22 cellular contexts compared by ENCODE assay signal in genomic region chr20:38216736-38217595, GRCh38. TPM values are rescaled to one million over a fixed set of nuclear protein-coding genes. Genes with fewer than 3 reads are reported as not detected.
DNase-seq lines count a peak whose midpoint lies in the region; ATAC-seq and TF ChIP-seq lines count a peak whose summit lies in the region.
"Had no signal": no experiment of that assay in that cellular context is flagged by ENCODE, and none has a peak within 500 bp of the region (broad histone marks: within the 10 kb centered on the region; RNA-seq: fewer than 3 reads in every experiment).

No MANE protein-coding gene starts in this region.

- H3K23ac ChIP-seq in mesenchymal stem cell (ENCODE audit: low read length in 2 of 2), result no peak overlapping the region

- TF ChIP-seq CTCF in mammary epithelial cell (conservative IDR thresholded peaks at IDR 0.05 in 1 of 2, IDR thresholded peaks at IDR 0.05 in 1 of 2; ENCODE audit: extremely low read depth in 1 of 2, insufficient read depth in 1 of 2, low read depth in 1 of 2, low read length in 2 of 2) (no peak), MCF 10A (IDR thresholded peaks at IDR 0.05; ENCODE audit: unreplicated experiment) (no peak), ascending aorta (IDR thresholded peaks at IDR 0.05) (no peak), tibial artery (IDR thresholded peaks at IDR 0.05) (no peak)

- peaks cover 34% of the 10 kb centered on the region for H3K4me1 ChIP-seq in mammary epithelial cell (ENCODE audit: insufficient read depth, low read length)
- H3K4me1 ChIP-seq in ascending aorta, result peaks cover 0 to 8% of the 10 kb centered on the region in 2 donors
- peaks cover 25% of the 10 kb centered on the region for H3K4me1 ChIP-seq in mesenchymal stem cell (ENCODE audit: control insufficient read depth, insufficient read depth, low read depth, low read length)
- H3K4me1 ChIP-seq in tibial artery, result peaks cover 0 to 37% (median 23%) of the 10 kb centered on the region in 4 donors

- H2BK120ac ChIP-seq in mesenchymal stem cell (ENCODE audit: low read depth, low read length), result peak overlapping the region; percentile 94

- H3K36me3 Mint-ChIP-seq in MCF 10A (ENCODE audit: insufficient read depth, unreplicated experiment), result no peaks in the 10 kb centered on the region
- no peaks in the 10 kb centered on the region for H3K36me3 Mint-ChIP-seq in T-cell

- H3K4me3 ChIP-seq in mammary epithelial cell (replicated peaks in 1 of 3; ENCODE audit: insufficient read depth in 1 of 3, low read depth in 2 of 3, low read length in 3 of 3), result peak overlapping the region in 1 of 3 experiments; percentile 13
- H3K4me3 ChIP-seq in ascending aorta, result no peak overlapping the region
- H3K4me3 ChIP-seq in mesenchymal stem cell (ENCODE audit: insufficient read depth in 1 of 2, low read depth in 1 of 2, low read length in 2 of 2), result peak overlapping the region in 1 of 2 experiments; percentile 27
- no peak overlapping the region for H3K4me3 ChIP-seq in tibial artery
- H3K4me3 ChIP-seq: mucosa of descending colon had no signal

- peak overlapping the region; percentile 90 to 93 for H3K18ac ChIP-seq in mesenchymal stem cell (ENCODE audit: low read depth in 1 of 2, low read length in 2 of 2)

- peaks cover 13% of the 10 kb centered on the region for H3K4me1 Mint-ChIP-seq in MCF 10A (ENCODE audit: insufficient read depth, unreplicated experiment)
- peaks cover 0 to 6% (median 5%) of the 10 kb centered on the region in 3 donors for H3K4me1 Mint-ChIP-seq in T-cell
- H3K4me1 Mint-ChIP-seq: central memory CD8-positive, alpha-beta T cell had no signal

- H2BK5ac ChIP-seq in mesenchymal stem cell (ENCODE audit: low read depth, low read length, poor library complexity, severe bottlenecking), result no peak overlapping the region

- H3K4me3 Mint-ChIP-seq in MCF 10A (ENCODE audit: unreplicated experiment) (no peak overlapping the region), T-cell (no peak overlapping the region)
- H3K4me3 Mint-ChIP-seq: central memory CD8-positive, alpha-beta T cell; T-helper 1 cell treated with Interleukin-12 subunit alpha and Interleukin-12 subunit beta and Interleukin-4 antibody, amounts not matched to agents 30 μg/mL and 1 μg/mL, for 36 hours had no signal

- 85% methylated on average over 6 of the region's 24 CpGs for WGBS in mammary epithelial cell (ENCODE audit: low coverage, missing lambda C conversion rate)
- 88% methylated on average over 24 of the region's 24 CpGs for WGBS in mesenchymal stem cell

- H3K9me3 ChIP-seq in mammary epithelial cell (replicated peaks; ENCODE audit: insufficient read depth, low read length) (no peaks in the 10 kb centered on the region), ascending aorta (no peaks in the 10 kb centered on the region), mesenchymal stem cell (ENCODE audit: control insufficient read depth, low read length) (no peaks in the 10 kb centered on the region), tibial artery (no peaks in the 10 kb centered on the region)
- H3K9me3 ChIP-seq: mucosa of descending colon had no signal

- no peaks in the 10 kb centered on the region for H3K79me2 ChIP-seq in mammary epithelial cell (ENCODE audit: insufficient read depth, low read length)

- H3K36me3 ChIP-seq in mammary epithelial cell (ENCODE audit: insufficient read depth, low read length) (no peaks in the 10 kb centered on the region), ascending aorta (peaks cover 0 to 10% of the 10 kb centered on the region in 2 donors), mesenchymal stem cell (ENCODE audit: control insufficient read depth in 1 of 2, insufficient read depth in 2 of 2, low read depth in 1 of 2, low read length in 2 of 2) (no peaks in the 10 kb centered on the region), tibial artery (no peaks in the 10 kb centered on the region)

- peak overlapping the region; percentile 14 for H3K9ac ChIP-seq in mammary epithelial cell (ENCODE audit: insufficient read depth, low read length)
- H3K9ac ChIP-seq in mesenchymal stem cell (ENCODE audit: low read length), result peak overlapping the region; percentile 73

- H3K14ac ChIP-seq in mesenchymal stem cell (ENCODE audit: low read length in 2 of 2), result peak overlapping the region in 1 of 2 experiments; percentile 92

- TSS peak; percentile 84 for BruUV-seq in mammary epithelial cell (replicated peaks; lab: Mats Ljungman, UMichigan)
- BruUV-seq in MCF 10A (replicated peaks; lab: Mats Ljungman, UMichigan), result no TSS peak

- intact Hi-C loops in mammary epithelial cell (cut with micrococcal nuclease), result loop anchor here (1.0 kb wide), 2 partner anchors 16 to 49 kb away; no protein-coding TSS in a partner anchor
- intact Hi-C loops in MCF 10A (cut with micrococcal nuclease), result loop anchor here (1.0 kb wide), 1 partner anchor 144 kb away; no protein-coding TSS in a partner anchor
- intact Hi-C loops in ascending aorta (cut with DNase I), result loop anchor here (2.0 kb wide), 1 partner anchor 44 kb away; no protein-coding TSS in a partner anchor
- intact Hi-C loops in tibial artery (cut with DNase I; ENCODE audit: low total_unique reads), result loop anchor here (5.0 kb wide), 1 partner anchor 45 kb away; no protein-coding TSS in a partner anchor

- dilution Hi-C loops in mammary epithelial cell (cut with HindIII; ENCODE audit: low sequenced_read_pairs), result no loop called here

- peak overlapping the region; percentile 73 for H3K4me2 ChIP-seq in mammary epithelial cell (ENCODE audit: insufficient read depth, low read depth, low read length)
- H3K4me2 ChIP-seq in mesenchymal stem cell (ENCODE audit: low read length, poor library complexity, severe bottlenecking), result no peak overlapping the region

- ATAC-seq in GM21528 (IDR thresholded peaks at IDR 0.05; ENCODE audit: low FRiP score, unreplicated experiment) (no peak), T-cell (replicated peaks in 1 of 4) (no peak)

- peak overlapping the region; percentile 65 for H2BK15ac ChIP-seq in mesenchymal stem cell (ENCODE audit: low read depth, poor library complexity, severe bottlenecking)

- H3K79me1 ChIP-seq in mesenchymal stem cell (replicated peaks; ENCODE audit: low read length, poor library complexity, severe bottlenecking), result no peaks in the 10 kb centered on the region

- H2BK12ac ChIP-seq in mesenchymal stem cell (ENCODE audit: low read length in 2 of 2), result peak overlapping the region; percentile 81 to 98

- no peaks in the 10 kb centered on the region for H3K27me3 Mint-ChIP-seq in MCF 10A (ENCODE audit: insufficient read depth, unreplicated experiment)
- H3K27me3 Mint-ChIP-seq in T-cell, result peaks cover 0 to 5% of the 10 kb centered on the region in 2 donors

- in situ Hi-C loops in mammary epithelial cell (cut with MboI; ENCODE audit: low sequenced_read_pairs in 2 of 2), result loop anchor here (10.0 to 25.0 kb wide), 2 partner anchors 142 to 655 kb away; no protein-coding TSS in a partner anchor

- H3K27me3 ChIP-seq in mammary epithelial cell (ENCODE audit: insufficient read depth, low read length) (no peaks in the 10 kb centered on the region), ascending aorta (no peaks in the 10 kb centered on the region), mesenchymal stem cell (ENCODE audit: control insufficient read depth in 1 of 2, insufficient read depth in 1 of 2, low read length in 2 of 2) (peaks cover 0 to 5% of the 10 kb centered on the region in 2 experiments), tibial artery (no peaks in the 10 kb centered on the region)

- DNase-seq in mammary epithelial cell (no peak), MCF 10A (ENCODE audit: unreplicated experiment) (no peak), ascending aorta (ENCODE audit: low spot score in 2 of 2) (no peak), mesenchymal stem cell (no peak), tibial artery (no peak), T-cell (no peak), NCI-H1048 (lab: John Stamatoyannopoulos, UW) (no peak)
- DNase-seq: C1 segment of cervical spinal cord; DMS153; effector memory CD4-positive, alpha-beta T cell; hippocampal formation; mucosa of descending colon; NCI-H187; NCI-H345; stimulated activated CD4-positive, alpha-beta T cell treated with anti-CD3 and anti-CD28 coated beads, Interleukin-4, amount 100 ng/mL, for 1 hour had no signal

- H3K27ac ChIP-seq in mammary epithelial cell (ENCODE audit: insufficient read depth, low read depth, low read length) (peak overlapping the region; percentile 79), ascending aorta (peak overlapping the region; percentile 54 to 68), mesenchymal stem cell (ENCODE audit: low read length, poor library complexity, severe bottlenecking) (peak overlapping the region; percentile 42), tibial artery (peak overlapping the region; percentile 80 to 82)
- H3K27ac ChIP-seq: 22Rv1 had no signal

- H4K20me1 ChIP-seq in mammary epithelial cell (ENCODE audit: insufficient read depth, low read length), result no peaks in the 10 kb centered on the region

- H4K91ac ChIP-seq in mesenchymal stem cell (ENCODE audit: low read length), result peak overlapping the region; percentile 98

- peak overlapping the region; percentile 73 for H2AK5ac ChIP-seq in mesenchymal stem cell (ENCODE audit: low read length, severe bottlenecking)

- POLR2A ChIA-PET in MCF 10A (lab: Yijun Ruan, JAX) (interaction anchor here (1.1 to 2.9 kb wide), 6 partner anchors 11 to 222 kb away, joined by 3 to 12 read pairs (median 4); no protein-coding TSS in a partner anchor), T-cell (lab: Charles Lee) (no interaction called here)

- H3K4ac ChIP-seq in mesenchymal stem cell (ENCODE audit: low read depth in 1 of 2, low read length in 2 of 2), result peak overlapping the region; percentile 91 to 96

- H3K9me3 Mint-ChIP-seq in MCF 10A (ENCODE audit: unreplicated experiment), result no peaks in the 10 kb centered on the region
- no peaks in the 10 kb centered on the region for H3K9me3 Mint-ChIP-seq in T-cell
- H3K9me3 Mint-ChIP-seq: activated T-helper 2 cell treated with anti-CD3 and anti-CD28 coated beads, Interferon-gamma antibody, Interleukin-2, Interleukin-4, amounts not matched to agents 10 μg/mL and 5 μg/mL and 100 μg/mL, durations not matched to agents 14 hours and 24 hours and 36 hours; central memory CD8-positive, alpha-beta T cell; T-helper 1 cell treated with Interleukin-12 subunit alpha and Interleukin-12 subunit beta and Interleukin-4 antibody, amounts not matched to agents 30 μg/mL and 1 μg/mL, for 36 hours had no signal

- peak overlapping the region; percentile 93 for H4K8ac ChIP-seq in mesenchymal stem cell (ENCODE audit: low read length)

- H2AFZ ChIP-seq in mammary epithelial cell (ENCODE audit: low read depth, low read length) (peak overlapping the region; percentile 59), mesenchymal stem cell (ENCODE audit: low read depth, low read length) (no peak overlapping the region)

- CTCF ChIA-PET in mammary epithelial cell (lab: Charles Lee; ENCODE audit: low non-redundant PET) (interaction anchor here (0.5 to 0.6 kb wide), 3 partner anchors 88 to 144 kb away, joined by 4 to 9 read pairs (median 5); no protein-coding TSS in a partner anchor), MCF 10A (lab: Yijun Ruan, JAX) (interaction anchor here (0.6 to 20.2 kb wide), 13 partner anchors 12 to 690 kb away, joined by 3 to 782 read pairs (median 5); no protein-coding TSS in a partner anchor), T-cell (lab: Charles Lee) (no interaction called here)

- H3K27ac Mint-ChIP-seq in MCF 10A (ENCODE audit: low read depth, unreplicated experiment) (no peak overlapping the region), T-cell (no peak overlapping the region)
- H3K27ac Mint-ChIP-seq: activated T-helper 2 cell treated with anti-CD3 and anti-CD28 coated beads, Interferon-gamma antibody, Interleukin-2, Interleukin-4, amounts not matched to agents 10 μg/mL and 5 μg/mL and 100 μg/mL, durations not matched to agents 14 hours and 24 hours and 36 hours; T-helper 1 cell treated with Interleukin-12 subunit alpha and Interleukin-12 subunit beta and Interleukin-4 antibody, amounts not matched to agents 30 μg/mL and 1 μg/mL, for 36 hours had no signal

RNA-seq across cellular contexts. Expression of gene KIAA1755, which starts 43.6 kb away (rescaled TPM):
- total RNA-seq in mammary epithelial cell (under 1 TPM; 0.40 to 0.83 TPM), MCF 10A (2022) (not detected in 2 replicates), ascending aorta (15.2 TPM), T-cell (not detected)
- polyA plus RNA-seq in mammary epithelial cell, result 0.41 TPM
- 2.3 TPM for polyA minus RNA-seq in mammary epithelial cell
- 0.50 TPM for polyA plus RNA-seq in mesenchymal stem cell (2013, experiment 1 of 2)
- 0.40 TPM for polyA plus RNA-seq in mesenchymal stem cell (2013, experiment 2 of 2)
- total RNA-seq: activated CD8-positive, alpha-beta memory T cell treated with anti-CD3 and anti-CD28 coated beads for 36 hours; activated T-helper 2 cell treated with anti-CD3 and anti-CD28 coated beads, Interferon-gamma antibody, Interleukin-2, Interleukin-4, amounts not matched to agents 10 μg/mL and 5 μg/mL and 100 μg/mL, durations not matched to agents 14 hours and 24 hours and 36 hours; H4 had no signal

RNA-seq across cellular contexts. Expression of gene TGM2, which starts 51.9 kb away (rescaled TPM):
- 100 to 1,000 TPM in 1 of 2 donors, 10 to 100 TPM in 1; 53.4 to 252 TPM for total RNA-seq in mammary epithelial cell
- polyA plus RNA-seq in mammary epithelial cell, result 98.1 TPM
- 98.9 TPM for polyA minus RNA-seq in mammary epithelial cell
- 0.76 and 1.5 TPM in 2 replicates for total RNA-seq in MCF 10A (2022)
- total RNA-seq in ascending aorta, result 529 TPM
- 537 TPM for polyA plus RNA-seq in mesenchymal stem cell (2013, experiment 1 of 2)
- polyA plus RNA-seq in mesenchymal stem cell (2013, experiment 2 of 2), result 530 TPM
- 1 to 10 TPM in 2 of 5 donors, under 1 TPM in 1, not detected in 2; 0.62 to 1.8 (median 1.2) TPM for total RNA-seq in T-cell
- total RNA-seq: activated CD8-positive, alpha-beta memory T cell treated with anti-CD3 and anti-CD28 coated beads for 36 hours; activated T-helper 2 cell treated with anti-CD3 and anti-CD28 coated beads, Interferon-gamma antibody, Interleukin-2, Interleukin-4, amounts not matched to agents 10 μg/mL and 5 μg/mL and 100 μg/mL, durations not matched to agents 14 hours and 24 hours and 36 hours had no signal

Comparison
In these comparisons a context has a peak if more than half of its experiments do, and no peak if none do; other contexts are left out.
1. RNA of gene TGM2, which starts 51.9 kb away (total RNA-seq): 529 TPM in ascending aorta (single experiment) and 53.4 to 252 TPM in mammary epithelial cell; 0.76 to 1.5 TPM in MCF 10A and 0.62 to 1.8 TPM in T-cell; every median in the first group is over 10 times any median in the second.
2. CTCF ChIA-PET loops: an anchor here in mammary epithelial cell (0.5 to 0.6 kb wide) and MCF 10A (0.6 to 20.2 kb wide); none called in T-cell.
3. Peak in every context shown above with its lines, with median percentiles within 50 percentile points of each other: H3K27ac ChIP-seq.